ENCODE assay signal across 15 cellular contexts in the genomic region with DNA sequence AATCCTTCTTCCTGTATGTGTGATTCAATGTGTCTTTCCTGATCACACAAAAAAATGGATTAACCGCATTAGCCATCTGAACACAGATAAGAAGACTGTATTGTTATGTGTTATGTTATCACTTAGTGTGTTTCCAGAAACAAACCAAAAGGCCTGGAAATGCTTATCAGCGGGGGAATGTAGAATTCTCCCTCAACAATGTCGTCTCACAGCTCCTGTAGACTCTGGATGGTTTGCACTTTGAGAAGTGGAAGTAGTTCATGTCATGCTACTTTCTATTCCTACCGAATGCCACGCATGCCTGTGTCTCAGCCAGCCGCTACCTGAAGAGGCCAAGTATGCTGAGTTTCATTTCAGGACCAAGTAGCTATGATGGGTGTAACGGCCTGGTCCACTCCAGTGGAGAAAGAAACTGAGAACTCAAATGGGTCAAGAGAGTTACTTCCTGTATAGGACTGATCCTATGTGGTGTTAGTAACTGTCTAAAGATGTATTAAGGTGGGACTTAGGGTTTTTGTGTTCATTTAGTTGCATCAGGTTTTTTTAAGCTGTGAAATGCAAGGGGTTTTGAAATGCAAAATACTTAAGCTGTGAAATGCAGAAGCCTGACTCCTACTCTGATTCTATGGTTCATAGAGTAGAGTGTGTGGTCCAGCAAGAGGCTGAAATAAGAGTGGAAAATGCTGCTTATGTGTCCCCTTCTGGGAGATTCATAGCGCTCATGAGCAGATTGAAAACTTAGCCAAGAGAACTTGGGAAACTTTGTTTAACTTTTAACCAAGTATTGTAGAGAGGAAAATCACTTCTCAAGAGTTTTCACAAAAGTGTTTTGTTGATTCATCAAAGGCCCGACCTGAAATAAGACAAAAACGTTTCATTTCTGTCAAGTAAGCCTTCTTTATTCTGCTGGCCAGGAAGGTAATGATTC.
DNase-seq lines count a peak whose midpoint lies in the region; ATAC-seq and TF ChIP-seq lines count a peak whose summit lies in the region.
"Had no signal": no experiment of that assay in that cellular context is flagged by ENCODE, and none has a peak within 500 bp of the region (broad histone marks: within the 10 kb centered on the region; RNA-seq: fewer than 3 reads in every experiment).

No MANE protein-coding gene starts in this region.

- no peak for TF ChIP-seq POLR2A in upper lobe of left lung (IDR thresholded peaks at IDR 0.05)

- peaks cover 45% of the 10 kb centered on the region for H3K4me1 ChIP-seq in cardiac muscle cell (ENCODE audit: low read depth)
- H3K4me1 ChIP-seq in heart right ventricle: peaks cover 5 to 52% (median 24%) of the 10 kb centered on the region in 9 donors
- peaks cover 5 to 41% (median 18%) of the 10 kb centered on the region in 4 donors for H3K4me1 ChIP-seq in upper lobe of left lung
- H3K4me1 ChIP-seq: colonic mucosa, testis had no signal

- intact Hi-C loops in heart right ventricle (cut with DNase I): loop anchor here in 2 of 10 donors (5.0 kb wide), 3 partner anchors 39 to 51 kb away; no protein-coding TSS in a partner anchor

- H3K36me3 ChIP-seq in cardiac muscle cell (no peaks in the 10 kb centered on the region), heart right ventricle (peaks cover 0 to 5% (median 0%) of the 10 kb centered on the region in 9 donors), upper lobe of left lung (peaks cover 0 to 6% (median 0%) of the 10 kb centered on the region in 4 donors)
- H3K36me3 ChIP-seq: colonic mucosa had no signal

- peak; percentile 66 to 80 for DNase-seq in cardiac muscle cell (ENCODE audit: low read depth in 1 of 2, low spot score in 1 of 2)
- DNase-seq in heart right ventricle: no peak
- DNase-seq in fibroblast of villous mesenchyme (ENCODE audit: low read depth): peak; percentile 26
- DNase-seq in upper lobe of left lung: peak in 1 of 2 donors; percentile 61
- no peak for DNase-seq in NCI-H1417 treated with DMSO at 0.1 percent for 48 hours (lab: John Stamatoyannopoulos, UW)
- no peak for DNase-seq in DMS153 (lab: John Stamatoyannopoulos, UW)
- no peak for DNase-seq in HPDE6-E6E7 (ENCODE audit: extremely low spot score)
- DNase-seq: activated T-cell treated with anti-CD3 and anti-CD28 coated beads, Interleukin-2, amount 50 U/mL, for 72 hours; colonic mucosa; naive thymus-derived CD4-positive, alpha-beta T cell; NCI-H1105 treated with DMSO at 0.1 percent for 48 hours; stimulated activated CD4-positive, alpha-beta T cell treated with anti-CD3 and anti-CD28 coated beads, Interleukin-4, amount 100 ng/mL, for 1 hour; testis had no signal

- TF ChIP-seq CTCF in cardiac muscle cell (IDR thresholded peaks at IDR 0.05; ENCODE audit: low read depth, low read length) (no peak), heart right ventricle (IDR thresholded peaks at IDR 0.05) (no peak), fibroblast of villous mesenchyme (IDR thresholded peaks at IDR 0.05; ENCODE audit: insufficient read depth, low read depth, low read length) (no peak), upper lobe of left lung (IDR thresholded peaks at IDR 0.05) (no peak)

- H3K4me3 ChIP-seq in cardiac muscle cell (no peak overlapping the region), heart right ventricle (no peak overlapping the region), fibroblast of villous mesenchyme (ENCODE audit: low read depth, low read length) (no peak overlapping the region), upper lobe of left lung (no peak overlapping the region)
- H3K4me3 ChIP-seq: colonic mucosa, testis had no signal

- H3K27ac ChIP-seq in cardiac muscle cell: peak overlapping the region; percentile 98
- peak overlapping the region in 1 of 10 donors; percentile 11 for H3K27ac ChIP-seq in heart right ventricle
- H3K27ac ChIP-seq in upper lobe of left lung: peak overlapping the region; percentile 8 to 64 (median 58)
- H3K27ac ChIP-seq: 22Rv1, colonic mucosa, testis had no signal

- 56 to 65% methylated on average over 10 of the region's 10 CpGs for WGBS in heart right ventricle, 2 donors
- WGBS in upper lobe of left lung, 2 donors: 61 to 65% methylated on average over 10 of the region's 10 CpGs

- no peak for TF ChIP-seq EP300 in upper lobe of left lung (IDR thresholded peaks at IDR 0.05)

- no peaks in the 10 kb centered on the region for H3K27me3 ChIP-seq in cardiac muscle cell
- no peaks in the 10 kb centered on the region for H3K27me3 ChIP-seq in heart right ventricle
- H3K27me3 ChIP-seq in upper lobe of left lung: no peaks in the 10 kb centered on the region
- H3K27me3 ChIP-seq: colonic mucosa, testis had no signal

- ATAC-seq in heart right ventricle (no peak), HG03442 (IDR thresholded peaks at IDR 0.05; ENCODE audit: unreplicated experiment) (peak; percentile 63), upper lobe of left lung (ENCODE audit: low FRiP score in 2 of 2) (peak; percentile 23 to 89)
- ATAC-seq: activated T-cell treated with anti-CD3 and anti-CD28 coated beads, Interleukin-2, amount 50 U/mL, for 72 hours; naive thymus-derived CD4-positive, alpha-beta T cell had no signal

- H3K9me3 ChIP-seq in cardiac muscle cell (ENCODE audit: low read depth) (no peaks in the 10 kb centered on the region), heart right ventricle (no peaks in the 10 kb centered on the region), upper lobe of left lung (no peaks in the 10 kb centered on the region)
- H3K9me3 ChIP-seq: colonic mucosa, testis had no signal

Comparison
In these comparisons a context has a peak if more than half of its experiments do, and no peak if none do; other contexts are left out.
1. DNase-seq: peak in cardiac muscle cell (2 of 2) and fibroblast of villous mesenchyme (single experiment); none in heart right ventricle (0 of 2), NCI-H1417 treated with DMSO at 0.1 percent for 48 hours (single experiment), DMS153 (single experiment) and HPDE6-E6E7 (single experiment).
2. ATAC-seq: peak in HG03442 (single experiment) and upper lobe of left lung (2 of 2); none in heart right ventricle (0 of 8).